In the genomic region with DNA sequence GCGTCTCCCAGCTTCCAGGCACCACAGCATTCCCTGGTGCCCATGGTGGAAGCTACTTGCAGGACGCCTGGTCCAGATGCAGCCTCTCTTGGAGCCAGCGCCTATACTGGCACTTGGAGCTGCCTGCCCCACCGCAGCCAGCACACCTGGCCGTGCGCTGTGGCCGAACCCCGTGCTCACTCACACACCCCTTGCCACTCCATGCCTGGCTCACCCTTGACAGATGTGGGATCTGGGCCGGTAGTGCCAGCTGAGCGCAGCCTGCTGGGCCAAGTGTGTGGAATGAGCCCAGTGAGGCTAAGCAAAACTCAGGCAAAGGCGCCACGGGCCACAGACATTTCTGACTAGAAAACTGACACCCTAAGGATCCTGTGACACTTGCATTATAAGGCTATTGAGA, we compare ENCODE assay signal across 27 cellular contexts.
"Had no signal": no experiment of that assay in that cellular context is flagged by ENCODE, and none has a peak within 500 bp of the region (broad histone marks: within the 10 kb centered on the region; RNA-seq: fewer than 3 reads in every experiment).

No MANE protein-coding gene starts in this region.

- DNase-seq: activated B cell treated with CpG ODN at 0.5 μM for 24 hours; activated CD4-positive, alpha-beta memory T cell treated with anti-CD3 and anti-CD28 coated beads, Interleukin-2, amount 10 ng/mL, durations not matched to agents 7 days and 5 days; activated CD4-positive, alpha-beta T cell treated with anti-CD3 and anti-CD28 coated beads for 48 hours; activated CD8-positive, alpha-beta memory T cell treated with anti-CD3 and anti-CD28 coated beads, Interleukin-2, amount 50 U/mL, for 48 hours; activated gamma-delta T cell; activated naive CD4-positive, alpha-beta T cell; activated naive CD4-positive, alpha-beta T cell treated with anti-CD3 and anti-CD28 coated beads, Interleukin-2, amount 10 ng/mL, durations not matched to agents 7 days and 5 days; activated naive CD8-positive, alpha-beta T cell treated with anti-CD3 and anti-CD28 coated beads, Interleukin-2, amount 10 ng/mL, durations not matched to agents 7 days and 5 days; activated T-cell treated with anti-CD3 and anti-CD28 coated beads for 4 hours; activated T-cell treated with anti-CD3 and anti-CD28 coated beads, Interleukin-2, amount 50 U/mL, for 24 hours; activated T-cell treated with anti-CD3 and anti-CD28 coated beads, Interleukin-2, amount 50 U/mL, for 72 hours; amniotic stem cell; aorta; body of pancreas; caudate nucleus; cortex of kidney; dermis blood vessel endothelial cell; effector CD4-positive, alpha-beta T cell; effector memory CD8-positive, alpha-beta T cell; erythroblast; foreskin keratinocyte; gastrocnemius medialis; glutamatergic neuron; T-helper 2 cell; WERI-Rb-1 had no signal

- H3K9me3 Mint-ChIP-seq: activated naive CD4-positive, alpha-beta T cell treated with anti-CD3 and anti-CD28 coated beads, Interleukin-2, amount 50 U/mL, for 72 hours; activated naive CD8-positive, alpha-beta T cell treated with anti-CD3 and anti-CD28 coated beads, Interleukin-2, amount 10 ng/mL, durations not matched to agents 7 days and 5 days; activated T-cell treated with anti-CD3 and anti-CD28 coated beads, Interleukin-2, amount 50 U/mL, for 24 hours; activated T-cell treated with anti-CD3 and anti-CD28 coated beads, Interleukin-2, amount 50 U/mL, for 72 hours had no signal

- FAIRE-seq: colon had no signal

- H3K27ac Mint-ChIP-seq: activated B cell treated with CpG ODN at 0.5 μM for 24 hours; activated CD4-positive, alpha-beta memory T cell treated with anti-CD3 and anti-CD28 coated beads, Interleukin-2, amount 10 ng/mL, durations not matched to agents 7 days and 5 days; activated naive CD4-positive, alpha-beta T cell treated with anti-CD3 and anti-CD28 coated beads, Interleukin-2, amount 10 ng/mL, durations not matched to agents 7 days and 5 days; activated naive CD4-positive, alpha-beta T cell treated with anti-CD3 and anti-CD28 coated beads, Interleukin-2, amount 50 U/mL, for 72 hours; activated naive CD8-positive, alpha-beta T cell treated with anti-CD3 and anti-CD28 coated beads, Interleukin-2, amount 10 ng/mL, durations not matched to agents 7 days and 5 days; activated T-cell treated with anti-CD3 and anti-CD28 coated beads, Interleukin-2, amount 50 U/mL, for 24 hours; activated T-cell treated with anti-CD3 and anti-CD28 coated beads, Interleukin-2, amount 50 U/mL, for 72 hours; effector memory CD8-positive, alpha-beta T cell had no signal

- H3K4me1 Mint-ChIP-seq: activated B cell treated with CpG ODN at 0.5 μM for 24 hours; activated CD4-positive, alpha-beta memory T cell treated with anti-CD3 and anti-CD28 coated beads, Interleukin-2, amount 10 ng/mL, durations not matched to agents 7 days and 5 days; activated naive CD4-positive, alpha-beta T cell treated with anti-CD3 and anti-CD28 coated beads, Interleukin-2, amount 10 ng/mL, durations not matched to agents 7 days and 5 days; activated naive CD8-positive, alpha-beta T cell treated with anti-CD3 and anti-CD28 coated beads, Interleukin-2, amount 10 ng/mL, durations not matched to agents 7 days and 5 days had no signal

- H3K36me3 Mint-ChIP-seq: activated naive CD4-positive, alpha-beta T cell treated with anti-CD3 and anti-CD28 coated beads, Interleukin-2, amount 10 ng/mL, durations not matched to agents 7 days and 5 days; activated naive CD8-positive, alpha-beta T cell treated with anti-CD3 and anti-CD28 coated beads, Interleukin-2, amount 10 ng/mL, durations not matched to agents 7 days and 5 days had no signal

- H3K27me3 Mint-ChIP-seq: activated B cell treated with CpG ODN at 0.5 μM for 24 hours; activated CD4-positive, alpha-beta memory T cell treated with anti-CD3 and anti-CD28 coated beads, Interleukin-2, amount 10 ng/mL, durations not matched to agents 7 days and 5 days; activated naive CD4-positive, alpha-beta T cell treated with anti-CD3 and anti-CD28 coated beads, Interleukin-2, amount 10 ng/mL, durations not matched to agents 7 days and 5 days; activated naive CD8-positive, alpha-beta T cell treated with anti-CD3 and anti-CD28 coated beads, Interleukin-2, amount 10 ng/mL, durations not matched to agents 7 days and 5 days; activated T-cell treated with anti-CD3 and anti-CD28 coated beads, Interleukin-2, amount 50 U/mL, for 24 hours; effector memory CD8-positive, alpha-beta T cell had no signal

- H3K4me3 Mint-ChIP-seq: activated B cell treated with CpG ODN at 0.5 μM for 24 hours; activated CD4-positive, alpha-beta memory T cell treated with anti-CD3 and anti-CD28 coated beads, Interleukin-2, amount 10 ng/mL, durations not matched to agents 7 days and 5 days; activated naive CD4-positive, alpha-beta T cell treated with anti-CD3 and anti-CD28 coated beads, Interleukin-2, amount 10 ng/mL, durations not matched to agents 7 days and 5 days; activated naive CD8-positive, alpha-beta T cell treated with anti-CD3 and anti-CD28 coated beads, Interleukin-2, amount 10 ng/mL, durations not matched to agents 7 days and 5 days; activated T-cell treated with anti-CD3 and anti-CD28 coated beads, Interleukin-2, amount 50 U/mL, for 24 hours; activated T-cell treated with anti-CD3 and anti-CD28 coated beads, Interleukin-2, amount 50 U/mL, for 72 hours; effector memory CD8-positive, alpha-beta T cell had no signal
